ENCODE assay signal across 23 cellular contexts in the genomic region with DNA sequence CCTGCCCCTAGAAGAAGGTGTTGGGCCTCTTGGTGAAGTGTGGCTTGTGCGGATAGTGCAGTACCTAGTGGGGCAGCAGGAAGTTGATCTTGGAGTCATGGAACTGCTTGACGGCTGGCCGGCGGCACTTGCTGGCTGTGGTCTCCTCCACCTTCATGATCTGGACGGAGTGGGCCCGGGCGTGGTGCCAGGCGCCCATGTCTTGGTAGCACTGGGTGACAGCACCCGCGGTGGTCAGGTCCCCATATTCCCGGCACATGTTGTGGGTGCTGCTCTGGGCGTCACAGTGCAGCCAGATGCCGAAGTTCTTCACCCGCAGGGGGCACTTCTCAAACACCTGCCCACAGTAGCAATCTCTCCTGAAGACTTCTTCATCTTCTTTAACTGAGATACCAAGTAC. TPM values are rescaled to one million over a fixed set of nuclear protein-coding genes. Genes with fewer than 3 reads are reported as not detected.
DNase-seq lines count a peak whose midpoint lies in the region; ATAC-seq lines count a peak whose summit lies in the region.
"Had no signal": no experiment of that assay in that cellular context is flagged by ENCODE, and none has a peak within 500 bp of the region (broad histone marks: within the 10 kb centered on the region; RNA-seq: fewer than 3 reads in every experiment).

No MANE protein-coding gene starts in this region.

- no peak overlapping the region for H3K9ac ChIP-seq in mesenchymal stem cell (ENCODE audit: low read length)
- H3K9ac ChIP-seq in trophoblast cell (ENCODE audit: low read length): no peak overlapping the region
- H3K9ac ChIP-seq: BLaER1 had no signal

- H2BK12ac ChIP-seq in mesenchymal stem cell (ENCODE audit: low read length in 2 of 2) (no peak overlapping the region), trophoblast cell (ENCODE audit: low read length) (peak overlapping the region; percentile 46)

- no peak overlapping the region for H2BK5ac ChIP-seq in mesenchymal stem cell (ENCODE audit: low read depth, low read length, poor library complexity, severe bottlenecking)
- no peak overlapping the region for H2BK5ac ChIP-seq in trophoblast cell (ENCODE audit: low read depth, low read length, poor library complexity)

- peaks cover 68% of the 10 kb centered on the region for H3K36me3 Mint-ChIP-seq in stimulated activated memory B cell treated with anti-CD40 and anti-IgM and Interleukin-4, amounts not matched to agents 10 μg/mL and 1 μg/mL and 100 μg/mL, for 72 hours

- H3K14ac ChIP-seq in mesenchymal stem cell (ENCODE audit: low read length in 2 of 2) (no peak overlapping the region), trophoblast cell (ENCODE audit: low read length) (peak overlapping the region; percentile 9)

- H2AK5ac ChIP-seq in mesenchymal stem cell (ENCODE audit: low read length, severe bottlenecking): no peak overlapping the region
- no peak overlapping the region for H2AK5ac ChIP-seq in trophoblast cell (ENCODE audit: low read length)

- no peak overlapping the region for H4K12ac ChIP-seq in trophoblast cell (ENCODE audit: low read depth, low read length)

- no peak overlapping the region for H3K4me3 Mint-ChIP-seq in stimulated activated memory B cell treated with anti-CD40 and anti-IgM and Interleukin-4, amounts not matched to agents 10 μg/mL and 1 μg/mL and 100 μg/mL, for 72 hours
- H3K4me3 Mint-ChIP-seq: CD14-positive monocyte; CD4-positive, alpha-beta memory T cell; CD4-positive, CD25-positive, alpha-beta regulatory T cell; CD8-positive, alpha-beta memory T cell had no signal

- H3K18ac ChIP-seq in mesenchymal stem cell (ENCODE audit: low read depth in 1 of 2, low read length in 2 of 2): no peak overlapping the region
- H3K18ac ChIP-seq in trophoblast cell (ENCODE audit: low read length): peak overlapping the region; percentile 5

- over 99% methylated on average over 12 of the region's 14 CpGs for WGBS in mesenchymal stem cell
- no CpG with 5 or more reads among the region's 14 CpGs for WGBS in trophoblast cell (ENCODE audit: extremely low coverage, insufficient coverage, insufficient read length)

- H2AFZ ChIP-seq in mesenchymal stem cell (ENCODE audit: low read depth, low read length): no peak overlapping the region
- no peak overlapping the region for H2AFZ ChIP-seq in trophoblast cell (ENCODE audit: insufficient read depth, low read length, poor library complexity)

- H3K4ac ChIP-seq in mesenchymal stem cell (ENCODE audit: low read depth in 1 of 2, low read length in 2 of 2) (no peak overlapping the region), trophoblast cell (ENCODE audit: low read depth, low read length) (no peak overlapping the region)

- H3K9me3 Mint-ChIP-seq in stimulated activated memory B cell treated with anti-CD40 and anti-IgM and Interleukin-4, amounts not matched to agents 10 μg/mL and 1 μg/mL and 100 μg/mL, for 72 hours: no peaks in the 10 kb centered on the region
- H3K9me3 Mint-ChIP-seq: CD14-positive monocyte; CD4-positive, alpha-beta memory T cell; CD4-positive, CD25-positive, alpha-beta regulatory T cell; CD8-positive, alpha-beta memory T cell had no signal

- H2BK120ac ChIP-seq in mesenchymal stem cell (ENCODE audit: low read depth, low read length) (no peak overlapping the region), trophoblast cell (ENCODE audit: insufficient read depth, low read length, poor library complexity) (no peak overlapping the region)

- H4K8ac ChIP-seq in mesenchymal stem cell (ENCODE audit: low read length): no peak overlapping the region
- no peak overlapping the region for H4K8ac ChIP-seq in trophoblast cell (ENCODE audit: low read depth, low read length)

- H3K27ac Mint-ChIP-seq in stimulated activated memory B cell treated with anti-CD40 and anti-IgM and Interleukin-4, amounts not matched to agents 10 μg/mL and 1 μg/mL and 100 μg/mL, for 72 hours: no peak overlapping the region
- H3K27ac Mint-ChIP-seq: CD14-positive monocyte; CD4-positive, CD25-positive, alpha-beta regulatory T cell had no signal

- H3K4me1 Mint-ChIP-seq in stimulated activated memory B cell treated with anti-CD40 and anti-IgM and Interleukin-4, amounts not matched to agents 10 μg/mL and 1 μg/mL and 100 μg/mL, for 72 hours: no peaks in the 10 kb centered on the region
- H3K4me1 Mint-ChIP-seq: CD14-positive monocyte had no signal

- no peak overlapping the region for H4K91ac ChIP-seq in mesenchymal stem cell (ENCODE audit: low read length)
- no peak overlapping the region for H4K91ac ChIP-seq in trophoblast cell (ENCODE audit: low read depth, low read length)

- DNase-seq in mesenchymal stem cell (no peak), trophoblast cell (no peak), NCI-H2081 treated with DMSO at 0.1 percent for 48 hours (lab: John Stamatoyannopoulos, UW) (no peak)
- DNase-seq: 8988T; ACHN; BE2C; C1 segment of cervical spinal cord; CD4-positive, alpha-beta memory T cell; CD4-positive, CD25-positive, alpha-beta regulatory T cell; CD8-positive, alpha-beta memory T cell; COR-L47; DMS 273 treated with DMSO at 0.1 percent for 48 hours; DMS153; DMS53; DMS79; DND-41; EL; GDM1 had no signal

- H3K79me1 ChIP-seq in mesenchymal stem cell (replicated peaks; ENCODE audit: low read length, poor library complexity, severe bottlenecking): peaks cover 6% of the 10 kb centered on the region
- peaks cover 8% of the 10 kb centered on the region for H3K79me1 ChIP-seq in trophoblast cell (ENCODE audit: low read length)

- no peak for ATAC-seq in stimulated activated memory B cell treated with anti-CD40 and anti-IgM and Interleukin-4, amounts not matched to agents 10 μg/mL and 1 μg/mL and 100 μg/mL, for 72 hours
- ATAC-seq in HG03469 (IDR thresholded peaks at IDR 0.05; ENCODE audit: unreplicated experiment): no peak
- ATAC-seq: GM12878 had no signal

- H3K23ac ChIP-seq in mesenchymal stem cell (ENCODE audit: low read length in 2 of 2): no peak overlapping the region
- no peak overlapping the region for H3K23ac ChIP-seq in trophoblast cell (ENCODE audit: low read length)

- no peak overlapping the region for H3K4me3 ChIP-seq in mesenchymal stem cell (ENCODE audit: insufficient read depth in 1 of 2, low read depth in 1 of 2, low read length in 2 of 2)
- H3K4me3 ChIP-seq in trophoblast cell (ENCODE audit: low read depth, low read length): no peak overlapping the region
- H3K4me3 ChIP-seq: BLaER1, GM12878 had no signal

- H3K36me3 ChIP-seq in mesenchymal stem cell (ENCODE audit: control insufficient read depth in 1 of 2, insufficient read depth in 2 of 2, low read depth in 1 of 2, low read length in 2 of 2) (peaks cover 21 to 63% of the 10 kb centered on the region in 2 experiments), trophoblast cell (ENCODE audit: control insufficient read depth in 1 of 2, insufficient read depth in 2 of 2, low read length in 2 of 2) (peaks cover 4 to 7% of the 10 kb centered on the region in 2 experiments)
- H3K36me3 ChIP-seq: BE2C had no signal

- H3K27me3 ChIP-seq in mesenchymal stem cell (ENCODE audit: control insufficient read depth in 1 of 2, insufficient read depth in 1 of 2, low read length in 2 of 2): no peaks in the 10 kb centered on the region
- H3K27me3 ChIP-seq in trophoblast cell (ENCODE audit: insufficient read depth, low read length): no peaks in the 10 kb centered on the region
- H3K27me3 ChIP-seq: BE2C, BLaER1 had no signal

- H3K4me2 ChIP-seq in mesenchymal stem cell (ENCODE audit: low read length, poor library complexity, severe bottlenecking): no peak overlapping the region
- H3K4me2 ChIP-seq in trophoblast cell (ENCODE audit: low read length): no peak overlapping the region
- H3K4me2 ChIP-seq: BLaER1 had no signal

- H3K79me2 ChIP-seq in trophoblast cell (ENCODE audit: control insufficient read depth, insufficient read depth, low read length, poor library complexity): no peaks in the 10 kb centered on the region

- no peaks in the 10 kb centered on the region for H3K27me3 Mint-ChIP-seq in stimulated activated memory B cell treated with anti-CD40 and anti-IgM and Interleukin-4, amounts not matched to agents 10 μg/mL and 1 μg/mL and 100 μg/mL, for 72 hours
- H3K27me3 Mint-ChIP-seq: CD4-positive, alpha-beta memory T cell; CD4-positive, CD25-positive, alpha-beta regulatory T cell; CD8-positive, alpha-beta memory T cell had no signal

- H3K27ac ChIP-seq in mesenchymal stem cell (ENCODE audit: low read length, poor library complexity, severe bottlenecking) (no peak overlapping the region), trophoblast cell (ENCODE audit: low read depth, low read length) (no peak overlapping the region)
- H3K27ac ChIP-seq: BLaER1 had no signal

- H3K9me3 ChIP-seq in mesenchymal stem cell (ENCODE audit: control insufficient read depth, low read length): no peaks in the 10 kb centered on the region
- peaks cover 4% of the 10 kb centered on the region for H3K9me3 ChIP-seq in trophoblast cell (ENCODE audit: insufficient read depth, low read depth, low read length)
- H3K9me3 ChIP-seq: BE2C, BLaER1 had no signal

- H2BK15ac ChIP-seq in mesenchymal stem cell (ENCODE audit: low read depth, poor library complexity, severe bottlenecking): peak overlapping the region; percentile 18

- H3K4me1 ChIP-seq in mesenchymal stem cell (ENCODE audit: control insufficient read depth, insufficient read depth, low read depth, low read length) (peaks cover 2% of the 10 kb centered on the region), trophoblast cell (ENCODE audit: control insufficient read depth in 1 of 2, insufficient read depth in 2 of 2, low read length in 2 of 2) (peaks cover 6 to 9% of the 10 kb centered on the region in 2 experiments)
- H3K4me1 ChIP-seq: BE2C, BLaER1 had no signal

RNA-seq across cellular contexts. Expression of a gene that starts 30.7 kb away (rescaled TPM):
- polyA plus RNA-seq in mesenchymal stem cell (2013, experiment 1 of 2): 8.5 TPM
- 7.9 TPM for polyA plus RNA-seq in mesenchymal stem cell (2013, experiment 2 of 2)
- polyA plus RNA-seq in trophoblast cell (2013): 4.6 and 4.7 TPM in 2 replicates
